ENCODE assay signal across 9 cellular contexts in genomic region chr17:76561332-76561731, GRCh38. TPM values are rescaled to one million over a fixed set of nuclear protein-coding genes. Genes with fewer than 3 reads are reported as not detected.
A peak's percentile ranks its signal among the peaks of the same experiment; 100 is the strongest.
DNase-seq lines count a peak whose midpoint lies in the region; ATAC-seq and TF ChIP-seq lines count a peak whose summit lies in the region.
"Had no signal": no experiment of that assay in that cellular context is flagged by ENCODE, and none has a peak within 500 bp of the region (broad histone marks: within the 10 kb centered on the region; RNA-seq: fewer than 3 reads in every experiment).

No MANE protein-coding gene starts in this region.

- peaks cover 54% of the 10 kb centered on the region for H3K4me1 ChIP-seq in CD4-positive, CD25-positive, alpha-beta regulatory T cell (ENCODE audit: control insufficient read depth, insufficient read depth, low read length, poor library complexity, severe bottlenecking)
- H3K4me1 ChIP-seq in KMS-11 (ENCODE audit: low read depth, poor library complexity, severe bottlenecking): peaks cover 56% of the 10 kb centered on the region

- in situ Hi-C loops in brain microvascular endothelial cell (cut with HindIII; ENCODE audit: low pct_ligation_motif_present, low sequenced_read_pairs): no loop called here

- no peak overlapping the region for H3K9ac ChIP-seq in KMS-11

- ATAC-seq in CD4-positive, CD25-positive, alpha-beta regulatory T cell (ENCODE audit: low read depth in 2 of 2): no peak
- ATAC-seq in omental fat pad (ENCODE audit: low FRiP score) (no peak), HG02852 (IDR thresholded peaks at IDR 0.05; ENCODE audit: unreplicated experiment) (no peak), GM21447 (IDR thresholded peaks at IDR 0.05; ENCODE audit: unreplicated experiment) (no peak)

- peak in 2 of 3 donors; percentile 28 to 42 for DNase-seq in CD4-positive, CD25-positive, alpha-beta regulatory T cell
- DNase-seq in brain microvascular endothelial cell (no peak), nephron progenitor cell (no peak), NCI-H524 (lab: John Stamatoyannopoulos, UW) (no peak), omental fat pad (ENCODE audit: low spot score) (no peak)
- DNase-seq: NCI-H446 treated with DMSO at 0.1 percent for 48 hours had no signal

- peak overlapping the region; percentile 45 for H3K27ac ChIP-seq in CD4-positive, CD25-positive, alpha-beta regulatory T cell (ENCODE audit: insufficient read depth, low read length, poor library complexity, severe bottlenecking)
- H3K27ac ChIP-seq in KMS-11 (no peak overlapping the region), brain microvascular endothelial cell (no peak overlapping the region)

- peak overlapping the region; percentile 79; the same call in 1 of the 2 replicates for H3K4me2 ChIP-seq in KMS-11

- no peak for TF ChIP-seq CTCF in KMS-11 (conservative IDR thresholded peaks at IDR 0.05; ENCODE audit: low read depth, low read length)
- TF ChIP-seq CTCF in brain microvascular endothelial cell (IDR thresholded peaks at IDR 0.05; ENCODE audit: low read depth, low read length, missing control alignments): no peak
- no peak for TF ChIP-seq CTCF in nephron progenitor cell (IDR thresholded peaks at IDR 0.05)
- TF ChIP-seq CTCF in omental fat pad (IDR thresholded peaks at IDR 0.05): no peak

- no peaks in the 10 kb centered on the region for H3K27me3 Mint-ChIP-seq in CD4-positive, CD25-positive, alpha-beta regulatory T cell
- no peaks in the 10 kb centered on the region for H3K27me3 Mint-ChIP-seq in nephron progenitor cell (ENCODE audit: low read depth, poor library complexity)

- H3K36me3 ChIP-seq in CD4-positive, CD25-positive, alpha-beta regulatory T cell (ENCODE audit: control insufficient read depth, insufficient read depth, low read length): peaks cover 39% of the 10 kb centered on the region
- H3K36me3 ChIP-seq in KMS-11 (ENCODE audit: insufficient read depth): peaks cover 27% of the 10 kb centered on the region
- peaks cover 49% of the 10 kb centered on the region for H3K36me3 ChIP-seq in brain microvascular endothelial cell (replicated peaks)

- H3K27ac Mint-ChIP-seq in CD4-positive, CD25-positive, alpha-beta regulatory T cell: peak overlapping the region in 2 of 3 donors; percentile 67 to 77
- H3K27ac Mint-ChIP-seq in nephron progenitor cell: no peak overlapping the region

- peaks cover 30% of the 10 kb centered on the region for H3K36me3 Mint-ChIP-seq in CD4-positive, CD25-positive, alpha-beta regulatory T cell
- H3K36me3 Mint-ChIP-seq in nephron progenitor cell (ENCODE audit: low read depth): peaks cover 58% of the 10 kb centered on the region

- no peaks in the 10 kb centered on the region for H3K9me3 ChIP-seq in CD4-positive, CD25-positive, alpha-beta regulatory T cell (ENCODE audit: control insufficient read depth in 2 of 2, low read length in 2 of 2)

- no peaks in the 10 kb centered on the region for H3K27me3 ChIP-seq in CD4-positive, CD25-positive, alpha-beta regulatory T cell (ENCODE audit: control insufficient read depth, insufficient read depth, low read length)
- no peaks in the 10 kb centered on the region for H3K27me3 ChIP-seq in KMS-11 (ENCODE audit: insufficient read depth, low read depth)
- H3K27me3 ChIP-seq in brain microvascular endothelial cell (replicated peaks): no peaks in the 10 kb centered on the region

- peak overlapping the region; percentile 42 for H3K4me3 ChIP-seq in CD4-positive, CD25-positive, alpha-beta regulatory T cell (ENCODE audit: low read depth, low read length)
- no peak overlapping the region for H3K4me3 ChIP-seq in KMS-11 (IDR thresholded peaks at IDR 0.05; ENCODE audit: insufficient read depth, low read depth, low read length)
- peak overlapping the region; percentile 6 for H3K4me3 ChIP-seq in brain microvascular endothelial cell (ENCODE audit: low read depth, low read length)

- peaks cover 0 to 2% (median 0%) of the 10 kb centered on the region in 7 donors for H3K9me3 Mint-ChIP-seq in CD4-positive, CD25-positive, alpha-beta regulatory T cell
- H3K9me3 Mint-ChIP-seq in nephron progenitor cell: peaks cover 4% of the 10 kb centered on the region

- H3K79me2 ChIP-seq in KMS-11 (ENCODE audit: insufficient read depth, low read depth): peaks cover 56% of the 10 kb centered on the region

- peak overlapping the region; percentile 33 to 73 (median 69) for H3K4me3 Mint-ChIP-seq in CD4-positive, CD25-positive, alpha-beta regulatory T cell
- H3K4me3 Mint-ChIP-seq in nephron progenitor cell: peak overlapping the region; percentile 12

- peaks cover 23 to 68% (median 43%) of the 10 kb centered on the region in 4 donors for H3K4me1 Mint-ChIP-seq in CD4-positive, CD25-positive, alpha-beta regulatory T cell
- peaks cover 65% of the 10 kb centered on the region for H3K4me1 Mint-ChIP-seq in nephron progenitor cell

- peaks cover 35% of the 10 kb centered on the region for H4K20me1 ChIP-seq in KMS-11 (ENCODE audit: insufficient read depth)

- no peak overlapping the region for H2AFZ ChIP-seq in KMS-11 (ENCODE audit: low read depth)

RNA-seq across cellular contexts. Expression of gene PRCD, which starts 21.5 kb away (rescaled TPM):
- not detected for total RNA-seq in CD4-positive, CD25-positive, alpha-beta regulatory T cell
- polyA plus RNA-seq in CD4-positive, CD25-positive, alpha-beta regulatory T cell: under 1 TPM in 1 of 4 donors, not detected in 3; 0.52 TPM
- total RNA-seq in omental fat pad: 10 to 100 TPM in 1 of 4 donors, 1 to 10 TPM in 3; 2.3 to 20.0 (median 3.5) TPM

RNA-seq across cellular contexts. Expression of gene CYGB, which starts 23.8 kb away (rescaled TPM):
- total RNA-seq in CD4-positive, CD25-positive, alpha-beta regulatory T cell: not detected
- polyA plus RNA-seq in CD4-positive, CD25-positive, alpha-beta regulatory T cell: not detected
- 10 to 100 TPM; 18.9 to 46.2 (median 35.2) TPM for total RNA-seq in omental fat pad

RNA-seq across cellular contexts. Expression of gene ST6GALNAC2, which starts 24.3 kb away (rescaled TPM):
- total RNA-seq in CD4-positive, CD25-positive, alpha-beta regulatory T cell: 0.39 TPM
- under 1 TPM in 2 of 4 donors, not detected in 2; 0.08 to 0.13 TPM for polyA plus RNA-seq in CD4-positive, CD25-positive, alpha-beta regulatory T cell
- total RNA-seq in omental fat pad: 10 to 100 TPM in 2 of 4 donors, 1 to 10 TPM in 2; 4.2 to 12.1 (median 9.7) TPM

Comparison
In these comparisons a context has a peak if more than half of its experiments do, and no peak if none do; other contexts are left out.
1. DNase-seq: peak in CD4-positive, CD25-positive, alpha-beta regulatory T cell (2 of 3); none in brain microvascular endothelial cell (single experiment), nephron progenitor cell (single experiment), NCI-H524 (0 of 2) and omental fat pad (single experiment).
2. RNA of gene CYGB, which starts 23.8 kb away (total RNA-seq): 18.9 to 46.2 TPM in omental fat pad; not detected in CD4-positive, CD25-positive, alpha-beta regulatory T cell (single experiment); every median in the first group is over 10 times any median in the second.